Comparison of ENCODE assay signal across 19 cellular contexts in genomic region chr7:77244222-77244934, GRCh38. TPM values are rescaled to one million over a fixed set of nuclear protein-coding genes. Genes with fewer than 3 reads are reported as not detected.
DNase-seq lines count a peak whose midpoint lies in the region; ATAC-seq, FAIRE-seq and TF ChIP-seq lines count a peak whose summit lies in the region.
"Had no signal": no experiment of that assay in that cellular context is flagged by ENCODE, and none has a peak within 500 bp of the region (broad histone marks: within the 10 kb centered on the region; RNA-seq: fewer than 3 reads in every experiment).

No MANE protein-coding gene starts in this region.

- peak; percentile 23 to 42 for TF ChIP-seq EP300 in tibial nerve (IDR thresholded peaks at IDR 0.05)

- H3K27ac ChIP-seq in tibial nerve: peak overlapping the region in 2 of 4 donors; percentile 21 to 70
- H3K27ac ChIP-seq: epithelial cell of prostate, parathyroid adenoma had no signal

- no peaks in the 10 kb centered on the region for H3K9me3 ChIP-seq in tibial nerve
- H3K9me3 ChIP-seq: heart left ventricle had no signal

- H3K36me3 ChIP-seq in bronchial epithelial cell (ENCODE audit: control insufficient read depth, insufficient read depth, low read length) (no peaks in the 10 kb centered on the region), tibial nerve (no peaks in the 10 kb centered on the region)

- peaks cover 0 to 42% (median 3%) of the 10 kb centered on the region in 4 donors for H3K4me1 ChIP-seq in tibial nerve
- H3K4me1 ChIP-seq: parathyroid adenoma had no signal

- no peak for ATAC-seq in GM18498 (IDR thresholded peaks at IDR 0.05; ENCODE audit: unreplicated experiment)

- DNase-seq in M059J (ENCODE audit: low read depth): peak; percentile 40
- DNase-seq in bronchial epithelial cell (ENCODE audit: low read depth): peak; percentile 69
- peak; percentile 69 for DNase-seq in kidney tubule cell (ENCODE audit: low spot score)
- DNase-seq in tibial nerve (ENCODE audit: low spot score in 2 of 2): peak in 1 of 2 donors; percentile 18
- DNase-seq in EL: no peak
- no peak for DNase-seq in NK-92 (lab: John Stamatoyannopoulos, UW; ENCODE audit: unreplicated experiment)
- DNase-seq: activated CD4-positive, CD25-positive, alpha-beta regulatory T cell; activated effector memory CD4-positive, alpha-beta T cell treated with anti-CD3 and anti-CD28 coated beads, Interleukin-2, amount 50 U/mL, for 16 hours; anterior cingulate cortex; DMS 273 treated with DMSO at 0.1 percent for 48 hours; heart left ventricle; islet precursor cell; NCI-H2081; NCI-H69; RPMI8226 had no signal

- no peak for TF ChIP-seq POLR2A in tibial nerve (IDR thresholded peaks at IDR 0.05)

- TF ChIP-seq CTCF in bronchial epithelial cell (IDR thresholded peaks at IDR 0.05; ENCODE audit: insufficient read depth, low read length, severe bottlenecking): no peak
- TF ChIP-seq CTCF in tibial nerve (IDR thresholded peaks at IDR 0.05): no peak

- no peaks in the 10 kb centered on the region for H3K27me3 ChIP-seq in bronchial epithelial cell (ENCODE audit: control insufficient read depth, insufficient read depth, low read length)
- no peaks in the 10 kb centered on the region for H3K27me3 ChIP-seq in tibial nerve

- no peak for FAIRE-seq in bronchial epithelial cell (lab: Jason Lieb, UNC)

- WGBS in tibial nerve, 2 donors: 56 to 61% methylated on average over 6 of the region's 6 CpGs

- H3K4me3 ChIP-seq in bronchial epithelial cell (ENCODE audit: low read depth, low read length): no peak overlapping the region
- H3K4me3 ChIP-seq in tibial nerve: no peak overlapping the region
- H3K4me3 ChIP-seq: coronary artery had no signal

RNA-seq across cellular contexts. Expression of gene FGL2, which starts 44.8 kb away (rescaled TPM):
- 0.34 TPM in 1 of 2 replicates, not detected in the other for total RNA-seq in M059J (2014; rRNA removed; shearing (Covaris generic))
- under 0.01 and 0.53 TPM in 2 replicates for total RNA-seq in bronchial epithelial cell
- total RNA-seq in tibial nerve: 100 to 1,000 TPM in 3 of 4 donors, 10 to 100 TPM in 1; 30.0 to 214 (median 170) TPM

Comparison
In these comparisons a context has a peak if more than half of its experiments do, and no peak if none do; other contexts are left out.
1. DNase-seq: peak in M059J (single experiment), bronchial epithelial cell (single experiment) and kidney tubule cell (single experiment); none in EL (single experiment) and NK-92 (single experiment).
2. RNA of gene FGL2, which starts 44.8 kb away (total RNA-seq): 30.0 to 214 TPM in tibial nerve; under 0.01 to 0.53 TPM in bronchial epithelial cell and 0.34 TPM in M059J; every median in the first group is over 10 times any median in the second.